29 cellular contexts compared by ENCODE assay signal in genomic region chr12:43434614-43435013, GRCh38.
"Had no signal": no experiment of that assay in that cellular context is flagged by ENCODE, and none has a peak within 500 bp of the region (broad histone marks: within the 10 kb centered on the region; RNA-seq: fewer than 3 reads in every experiment).

No MANE protein-coding gene starts in this region.

- H3K4me3 Mint-ChIP-seq: activated CD4-positive, alpha-beta memory T cell treated with anti-CD3 and anti-CD28 coated beads, Interleukin-2, amount 10 ng/mL, durations not matched to agents 7 days and 5 days; activated CD4-positive, alpha-beta T cell treated with anti-CD3 and anti-CD28 coated beads, Interleukin-2, amount 10 ng/mL, durations not matched to agents 7 days and 5 days; activated naive CD4-positive, alpha-beta T cell treated with anti-CD3 and anti-CD28 coated beads, Interleukin-2, amount 10 ng/mL, durations not matched to agents 7 days and 5 days; activated naive CD8-positive, alpha-beta T cell treated with anti-CD3 and anti-CD28 coated beads, Interleukin-2, amount 10 ng/mL, durations not matched to agents 7 days and 5 days; activated T-cell treated with anti-CD3 and anti-CD28 coated beads, Interleukin-2, amount 50 U/mL, for 24 hours; activated T-cell treated with anti-CD3 and anti-CD28 coated beads, Interleukin-2, amount 50 U/mL, for 72 hours; effector memory CD8-positive, alpha-beta T cell; WTC11 had no signal

- H3K36me3 Mint-ChIP-seq: activated naive CD4-positive, alpha-beta T cell treated with anti-CD3 and anti-CD28 coated beads, Interleukin-2, amount 10 ng/mL, durations not matched to agents 7 days and 5 days; activated naive CD4-positive, alpha-beta T cell treated with anti-CD3 and anti-CD28 coated beads, Interleukin-2, amount 50 U/mL, for 72 hours; activated naive CD8-positive, alpha-beta T cell treated with anti-CD3 and anti-CD28 coated beads, Interleukin-2, amount 10 ng/mL, durations not matched to agents 7 days and 5 days had no signal

- DNase-seq: activated CD4-positive, alpha-beta memory T cell treated with anti-CD3 and anti-CD28 coated beads, Interleukin-2, amount 10 ng/mL, durations not matched to agents 7 days and 5 days; activated CD4-positive, alpha-beta T cell treated with anti-CD3 and anti-CD28 coated beads for 1 hour; activated CD4-positive, alpha-beta T cell treated with anti-CD3 and anti-CD28 coated beads for 4 hours; activated CD4-positive, alpha-beta T cell treated with anti-CD3 and anti-CD28 coated beads, Interleukin-2, amount 10 ng/mL, durations not matched to agents 7 days and 5 days; activated CD4-positive, alpha-beta T cell treated with anti-CD3 and anti-CD28 coated beads, Interleukin-2, amount 50 U/mL, for 4 hours; activated CD8-positive, alpha-beta memory T cell treated with anti-CD3 and anti-CD28 coated beads, Interleukin-2, amount 50 U/mL, for 48 hours; activated gamma-delta T cell; activated naive CD4-positive, alpha-beta T cell; activated naive CD4-positive, alpha-beta T cell treated with anti-CD3 and anti-CD28 coated beads, Interleukin-2, amount 10 ng/mL, durations not matched to agents 7 days and 5 days; activated naive CD8-positive, alpha-beta T cell treated with anti-CD3 and anti-CD28 coated beads, Interleukin-2, amount 10 ng/mL, durations not matched to agents 7 days and 5 days; activated T-cell treated with anti-CD3 and anti-CD28 coated beads for 4 hours; activated T-cell treated with anti-CD3 and anti-CD28 coated beads, Interleukin-2, amount 50 U/mL, for 24 hours; activated T-cell treated with anti-CD3 and anti-CD28 coated beads, Interleukin-2, amount 50 U/mL, for 72 hours; amniotic stem cell; anterior cingulate cortex; brain microvascular endothelial cell; caudate nucleus; cortex of kidney; dermis blood vessel endothelial cell; effector CD4-positive, alpha-beta T cell; effector memory CD8-positive, alpha-beta T cell; esophagus squamous epithelium; head of caudate nucleus; hippocampal formation; T-helper 2 cell had no signal

- H3K4me3 ChIP-seq: esophagus squamous epithelium had no signal

- H3K4me1 Mint-ChIP-seq: activated CD4-positive, alpha-beta memory T cell treated with anti-CD3 and anti-CD28 coated beads, Interleukin-2, amount 10 ng/mL, durations not matched to agents 7 days and 5 days; activated CD4-positive, alpha-beta T cell treated with anti-CD3 and anti-CD28 coated beads, Interleukin-2, amount 10 ng/mL, durations not matched to agents 7 days and 5 days; activated naive CD4-positive, alpha-beta T cell treated with anti-CD3 and anti-CD28 coated beads, Interleukin-2, amount 10 ng/mL, durations not matched to agents 7 days and 5 days; activated naive CD8-positive, alpha-beta T cell treated with anti-CD3 and anti-CD28 coated beads, Interleukin-2, amount 10 ng/mL, durations not matched to agents 7 days and 5 days; WTC11 had no signal

- H3K36me3 ChIP-seq: brain microvascular endothelial cell, esophagus squamous epithelium had no signal

- H3K27ac ChIP-seq: brain microvascular endothelial cell, epithelial cell of prostate, esophagus squamous epithelium, VCaP had no signal

- H3K27ac Mint-ChIP-seq: activated CD4-positive, alpha-beta memory T cell treated with anti-CD3 and anti-CD28 coated beads, Interleukin-2, amount 10 ng/mL, durations not matched to agents 7 days and 5 days; activated CD4-positive, alpha-beta T cell treated with anti-CD3 and anti-CD28 coated beads, Interleukin-2, amount 10 ng/mL, durations not matched to agents 7 days and 5 days; activated naive CD4-positive, alpha-beta T cell treated with anti-CD3 and anti-CD28 coated beads, Interleukin-2, amount 10 ng/mL, durations not matched to agents 7 days and 5 days; activated naive CD4-positive, alpha-beta T cell treated with anti-CD3 and anti-CD28 coated beads, Interleukin-2, amount 50 U/mL, for 72 hours; activated naive CD8-positive, alpha-beta T cell treated with anti-CD3 and anti-CD28 coated beads, Interleukin-2, amount 10 ng/mL, durations not matched to agents 7 days and 5 days; activated T-cell treated with anti-CD3 and anti-CD28 coated beads, Interleukin-2, amount 50 U/mL, for 24 hours; activated T-cell treated with anti-CD3 and anti-CD28 coated beads, Interleukin-2, amount 50 U/mL, for 72 hours; effector memory CD8-positive, alpha-beta T cell; WTC11 had no signal

- H3K9me3 ChIP-seq: esophagus squamous epithelium had no signal

- H3K27me3 ChIP-seq: brain microvascular endothelial cell, esophagus squamous epithelium had no signal

- H3K27me3 Mint-ChIP-seq: activated CD4-positive, alpha-beta memory T cell treated with anti-CD3 and anti-CD28 coated beads, Interleukin-2, amount 10 ng/mL, durations not matched to agents 7 days and 5 days; activated naive CD4-positive, alpha-beta T cell treated with anti-CD3 and anti-CD28 coated beads, Interleukin-2, amount 10 ng/mL, durations not matched to agents 7 days and 5 days; activated naive CD8-positive, alpha-beta T cell treated with anti-CD3 and anti-CD28 coated beads, Interleukin-2, amount 10 ng/mL, durations not matched to agents 7 days and 5 days; activated T-cell treated with anti-CD3 and anti-CD28 coated beads, Interleukin-2, amount 50 U/mL, for 24 hours; effector memory CD8-positive, alpha-beta T cell had no signal

- H3K4me1 ChIP-seq: esophagus squamous epithelium had no signal

- H3K9me3 Mint-ChIP-seq: activated CD4-positive, alpha-beta memory T cell treated with anti-CD3 and anti-CD28 coated beads, Interleukin-2, amount 10 ng/mL, durations not matched to agents 7 days and 5 days; activated CD4-positive, alpha-beta T cell treated with anti-CD3 and anti-CD28 coated beads, Interleukin-2, amount 10 ng/mL, durations not matched to agents 7 days and 5 days; activated naive CD4-positive, alpha-beta T cell treated with anti-CD3 and anti-CD28 coated beads, Interleukin-2, amount 10 ng/mL, durations not matched to agents 7 days and 5 days; activated naive CD4-positive, alpha-beta T cell treated with anti-CD3 and anti-CD28 coated beads, Interleukin-2, amount 50 U/mL, for 72 hours; activated naive CD8-positive, alpha-beta T cell treated with anti-CD3 and anti-CD28 coated beads, Interleukin-2, amount 10 ng/mL, durations not matched to agents 7 days and 5 days; activated T-cell treated with anti-CD3 and anti-CD28 coated beads, Interleukin-2, amount 50 U/mL, for 24 hours; activated T-cell treated with anti-CD3 and anti-CD28 coated beads, Interleukin-2, amount 50 U/mL, for 72 hours; effector memory CD8-positive, alpha-beta T cell; WTC11 had no signal
